Comparison of ENCODE assay signal across 19 cellular contexts in genomic region chr5:179367491-179367890, GRCh38. TPM values are rescaled to one million over a fixed set of nuclear protein-coding genes. Genes with fewer than 3 reads are reported as not detected.
DNase-seq lines count a peak whose midpoint lies in the region; ATAC-seq and TF ChIP-seq lines count a peak whose summit lies in the region.
"Had no signal": no experiment of that assay in that cellular context is flagged by ENCODE, and none has a peak within 500 bp of the region (broad histone marks: within the 10 kb centered on the region; RNA-seq: fewer than 3 reads in every experiment).

No MANE protein-coding gene starts in this region.

- H3K27ac Mint-ChIP-seq in natural killer cell treated with Interleukin-12 subunit alpha and Interleukin-12 subunit beta and Interleukin-15 and Interleukin-18, amount 100 ng/mL, for 72 hours, result no peak overlapping the region
- H3K27ac Mint-ChIP-seq in natural killer cell (no peak overlapping the region), neural crest cell (ENCODE audit: unreplicated experiment) (peak overlapping the region; percentile 67)
- no peak overlapping the region for H3K27ac Mint-ChIP-seq in activated CD8-positive, alpha-beta memory T cell treated with anti-CD3 and anti-CD28 coated beads, Interleukin-2, amount 10 ng/mL, durations not matched to agents 7 days and 5 days
- H3K27ac Mint-ChIP-seq: CD4-positive, alpha-beta memory T cell had no signal

- no peaks in the 10 kb centered on the region for H3K4me1 Mint-ChIP-seq in natural killer cell treated with Interleukin-12 subunit alpha and Interleukin-12 subunit beta and Interleukin-15 and Interleukin-18, amount 100 ng/mL, for 72 hours (ENCODE audit: low read depth in 2 of 2)
- H3K4me1 Mint-ChIP-seq in natural killer cell, result no peaks in the 10 kb centered on the region
- no peaks in the 10 kb centered on the region for H3K4me1 Mint-ChIP-seq in neural crest cell
- no peaks in the 10 kb centered on the region for H3K4me1 Mint-ChIP-seq in activated CD8-positive, alpha-beta memory T cell treated with anti-CD3 and anti-CD28 coated beads, Interleukin-2, amount 10 ng/mL, durations not matched to agents 7 days and 5 days
- H3K4me1 Mint-ChIP-seq: CD4-positive, alpha-beta memory T cell had no signal

- no peaks in the 10 kb centered on the region for H3K9me3 ChIP-seq in aorta (ENCODE audit: control insufficient read depth, low read length)

- no peaks in the 10 kb centered on the region for H3K27me3 ChIP-seq in aorta (ENCODE audit: control insufficient read depth in 1 of 2, insufficient read depth in 2 of 2, low read length in 1 of 2)

- no peaks in the 10 kb centered on the region for H3K9me3 Mint-ChIP-seq in natural killer cell treated with Interleukin-12 subunit alpha and Interleukin-12 subunit beta and Interleukin-15 and Interleukin-18, amount 100 ng/mL, for 72 hours
- H3K9me3 Mint-ChIP-seq in natural killer cell, result no peaks in the 10 kb centered on the region
- no peaks in the 10 kb centered on the region for H3K9me3 Mint-ChIP-seq in neural crest cell
- no peaks in the 10 kb centered on the region for H3K9me3 Mint-ChIP-seq in activated CD8-positive, alpha-beta memory T cell treated with anti-CD3 and anti-CD28 coated beads, Interleukin-2, amount 10 ng/mL, durations not matched to agents 7 days and 5 days (ENCODE audit: low read depth)

- TF ChIP-seq CTCF in natural killer cell (IDR thresholded peaks at IDR 0.05) (no peak), neural crest cell (conservative IDR thresholded peaks at IDR 0.05) (no peak)

- 92 to 93% methylated on average over 12 of the region's 12 CpGs for WGBS in aorta, 2 donors

- DNase-seq in activated effector memory CD4-positive, alpha-beta T cell treated with anti-CD3 and anti-CD28 coated beads, Interleukin-2, amount 50 U/mL, for 16 hours, result peak; percentile 56
- DNase-seq in activated effector memory CD4-positive, alpha-beta T cell treated with Interleukin-2 at 50 U/mL for 16 hours, result no peak
- peak; percentile 58 for DNase-seq in natural killer cell treated with Interleukin-12 subunit alpha and Interleukin-12 subunit beta and Interleukin-15 and Interleukin-18, amount 100 ng/mL, for 72 hours (ENCODE audit: low spot score)
- no peak for DNase-seq in natural killer cell
- DNase-seq in neural crest cell (ENCODE audit: low read depth, low spot score), result no peak
- peak; percentile 21 to 67 for DNase-seq in aorta
- no peak for DNase-seq in activated CD8-positive, alpha-beta memory T cell treated with anti-CD3 and anti-CD28 coated beads, Interleukin-2, amount 10 ng/mL, durations not matched to agents 7 days and 5 days
- no peak for DNase-seq in NCI-H146 (lab: John Stamatoyannopoulos, UW)
- DNase-seq: AML-193; CD4-positive, alpha-beta memory T cell; DMS153; DMS79; GDM1; GM23248; HCEC 1CT had no signal

- H3K4me3 Mint-ChIP-seq in natural killer cell treated with Interleukin-12 subunit alpha and Interleukin-12 subunit beta and Interleukin-15 and Interleukin-18, amount 100 ng/mL, for 72 hours, result no peak overlapping the region
- H3K4me3 Mint-ChIP-seq in natural killer cell (no peak overlapping the region), neural crest cell (no peak overlapping the region)
- no peak overlapping the region for H3K4me3 Mint-ChIP-seq in activated CD8-positive, alpha-beta memory T cell treated with anti-CD3 and anti-CD28 coated beads, Interleukin-2, amount 10 ng/mL, durations not matched to agents 7 days and 5 days
- H3K4me3 Mint-ChIP-seq: CD4-positive, alpha-beta memory T cell had no signal

- H3K4me1 ChIP-seq in aorta (ENCODE audit: control insufficient read depth in 1 of 2, insufficient read depth in 2 of 2, low read length in 2 of 2), result no peaks in the 10 kb centered on the region
- H3K4me1 ChIP-seq: A549 had no signal

- intact Hi-C loops in natural killer cell (cut with micrococcal nuclease), result no loop called here
- intact Hi-C loops in aorta (cut with DNase I), result no loop called here

- no peaks in the 10 kb centered on the region for H3K36me3 ChIP-seq in aorta (ENCODE audit: control insufficient read depth in 1 of 2, insufficient read depth in 2 of 2, low read length in 1 of 2)

- no peak for ATAC-seq in natural killer cell treated with Interleukin-12 subunit alpha and Interleukin-12 subunit beta and Interleukin-15 and Interleukin-18, amount 100 ng/mL, for 72 hours
- ATAC-seq in natural killer cell (no peak), aorta (ENCODE audit: low FRiP score) (no peak)
- no peak for ATAC-seq in activated CD8-positive, alpha-beta memory T cell treated with anti-CD3 and anti-CD28 coated beads, Interleukin-2, amount 10 ng/mL, durations not matched to agents 7 days and 5 days
- ATAC-seq: A549 had no signal

- H3K27me3 Mint-ChIP-seq in natural killer cell treated with Interleukin-12 subunit alpha and Interleukin-12 subunit beta and Interleukin-15 and Interleukin-18, amount 100 ng/mL, for 72 hours, result no peaks in the 10 kb centered on the region
- H3K27me3 Mint-ChIP-seq in natural killer cell (ENCODE audit: low read depth in 2 of 2) (no peaks in the 10 kb centered on the region), neural crest cell (ENCODE audit: low read depth) (no peaks in the 10 kb centered on the region)
- H3K27me3 Mint-ChIP-seq in activated CD8-positive, alpha-beta memory T cell treated with anti-CD3 and anti-CD28 coated beads, Interleukin-2, amount 10 ng/mL, durations not matched to agents 7 days and 5 days, result no peaks in the 10 kb centered on the region

- H3K4me3 ChIP-seq in aorta (ENCODE audit: low read length in 2 of 2), result no peak overlapping the region
- H3K4me3 ChIP-seq: A549, GM23248 had no signal

- H3K36me3 Mint-ChIP-seq in natural killer cell treated with Interleukin-12 subunit alpha and Interleukin-12 subunit beta and Interleukin-15 and Interleukin-18, amount 100 ng/mL, for 72 hours, result no peaks in the 10 kb centered on the region
- no peaks in the 10 kb centered on the region for H3K36me3 Mint-ChIP-seq in natural killer cell
- H3K36me3 Mint-ChIP-seq in neural crest cell (ENCODE audit: low read depth), result no peaks in the 10 kb centered on the region
- H3K36me3 Mint-ChIP-seq in activated CD8-positive, alpha-beta memory T cell treated with anti-CD3 and anti-CD28 coated beads, Interleukin-2, amount 10 ng/mL, durations not matched to agents 7 days and 5 days, result no peaks in the 10 kb centered on the region
- H3K36me3 Mint-ChIP-seq: CD4-positive, alpha-beta memory T cell had no signal

- CTCF ChIA-PET in activated CD8-positive, alpha-beta memory T cell treated with anti-CD3 and anti-CD28 coated beads, Interleukin-2, amount 10 ng/mL, durations not matched to agents 7 days and 5 days (lab: Charles Lee), result no interaction called here

- no peak overlapping the region for H3K27ac ChIP-seq in aorta (ENCODE audit: low read depth in 1 of 2, low read length in 2 of 2)
- H3K27ac ChIP-seq: 22Rv1, A549, C4-2B, GM23248 had no signal

RNA-seq across cellular contexts. Expression of gene ADAMTS2, which starts 22.2 kb away (rescaled TPM):
- not detected for total RNA-seq in natural killer cell treated with Interleukin-12 subunit alpha and Interleukin-12 subunit beta and Interleukin-15 and Interleukin-18, amount 100 ng/mL, for 72 hours
- total RNA-seq in natural killer cell (under 1 TPM in 1 of 3 donors, not detected in 2; 0.28 TPM), neural crest cell (1.5 and 1.7 TPM in 2 replicates), aorta (10 to 100 TPM; 24.5 to 49.8 TPM)
- polyA plus RNA-seq in aorta, result 10 to 100 TPM in 1 of 2 donors, 1 to 10 TPM in 1; 4.8 to 39.5 TPM
- not detected for total RNA-seq in activated CD8-positive, alpha-beta memory T cell treated with anti-CD3 and anti-CD28 coated beads, Interleukin-2, amount 10 ng/mL, durations not matched to agents 7 days and 5 days
- total RNA-seq: CD4-positive, alpha-beta memory T cell; HT-29 had no signal
- polyA plus RNA-seq: A549 had no signal

Comparison
In these comparisons a context has a peak if more than half of its experiments do, and no peak if none do; other contexts are left out.
1. DNase-seq: peak in activated effector memory CD4-positive, alpha-beta T cell treated with anti-CD3 and anti-CD28 coated beads, Interleukin-2, amount 50 U/mL, for 16 hours (single experiment), natural killer cell treated with Interleukin-12 subunit alpha and Interleukin-12 subunit beta and Interleukin-15 and Interleukin-18, amount 100 ng/mL, for 72 hours (single experiment) and aorta (2 of 2); none in activated effector memory CD4-positive, alpha-beta T cell treated with Interleukin-2 at 50 U/mL for 16 hours (single experiment), natural killer cell (single experiment), neural crest cell (single experiment), activated CD8-positive, alpha-beta memory T cell treated with anti-CD3 and anti-CD28 coated beads, Interleukin-2, amount 10 ng/mL, durations not matched to agents 7 days and 5 days (single experiment) and NCI-H146 (single experiment).